ENCODE assay signal across 32 cellular contexts in the genomic region with DNA sequence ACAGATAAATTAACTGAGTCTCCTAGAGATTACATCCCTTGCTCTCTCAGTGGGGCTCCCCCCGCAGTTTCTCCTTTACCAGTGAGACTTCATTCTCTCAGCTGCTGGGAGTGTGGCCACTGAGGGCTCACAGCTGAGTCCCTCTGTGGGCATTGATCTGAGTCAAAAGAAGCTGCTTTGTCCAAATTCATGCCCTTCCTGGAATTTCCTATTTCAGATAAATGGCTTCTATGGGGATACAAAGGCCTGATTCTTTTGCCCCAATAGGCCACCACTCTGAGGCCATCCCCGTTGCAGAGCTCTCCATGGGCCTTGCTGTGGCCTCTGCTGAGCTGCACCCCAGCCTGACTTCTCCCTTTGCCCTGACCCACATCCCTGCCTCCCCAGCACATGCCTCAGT. TPM values are rescaled to one million over a fixed set of nuclear protein-coding genes. Genes with fewer than 3 reads are reported as not detected.
DNase-seq lines count a peak whose midpoint lies in the region; TF ChIP-seq lines count a peak whose summit lies in the region.
"Had no signal": no experiment of that assay in that cellular context is flagged by ENCODE, and none has a peak within 500 bp of the region (broad histone marks: within the 10 kb centered on the region; RNA-seq: fewer than 3 reads in every experiment).

No MANE protein-coding gene starts in this region.

- H3K9me3 Mint-ChIP-seq in activated CD4-positive, alpha-beta T cell treated with anti-CD3 and anti-CD28 coated beads, Interleukin-2, amount 10 ng/mL, durations not matched to agents 24 days and 14 days: no peaks in the 10 kb centered on the region
- peaks cover 3% of the 10 kb centered on the region for H3K9me3 Mint-ChIP-seq in nephron progenitor cell
- H3K9me3 Mint-ChIP-seq: CD4-positive, alpha-beta memory T cell; HFFc6 had no signal

- H3K4me1 Mint-ChIP-seq in activated CD4-positive, alpha-beta T cell treated with anti-CD3 and anti-CD28 coated beads, Interleukin-2, amount 10 ng/mL, durations not matched to agents 24 days and 14 days: no peaks in the 10 kb centered on the region
- peaks cover 49% of the 10 kb centered on the region for H3K4me1 Mint-ChIP-seq in nephron progenitor cell

- no peak overlapping the region for H3K27ac ChIP-seq in RWPE1
- H3K27ac ChIP-seq: 22Rv1; BLaER1 treated with 17β-estradiol and CSF1 and Interleukin-3, amounts not matched to agents 10 nM and 100 nM; KMS-11; SJSA1 had no signal

- H3K27ac Mint-ChIP-seq in activated CD4-positive, alpha-beta T cell treated with anti-CD3 and anti-CD28 coated beads, Interleukin-2, amount 10 ng/mL, durations not matched to agents 24 days and 14 days: no peak overlapping the region
- H3K27ac Mint-ChIP-seq in nephron progenitor cell: peak overlapping the region; percentile 69
- H3K27ac Mint-ChIP-seq: CD4-positive, alpha-beta memory T cell; HFFc6 had no signal

- intact Hi-C loops in activated CD4-positive, alpha-beta T cell treated with anti-CD3 and anti-CD28 coated beads, Interleukin-2, amount 10 ng/mL, durations not matched to agents 24 days and 14 days (cut with micrococcal nuclease): no loop called here

- TF ChIP-seq CTCF in nephron progenitor cell (IDR thresholded peaks at IDR 0.05) (no peak), RWPE1 (conservative IDR thresholded peaks at IDR 0.05; ENCODE audit: low read depth) (no peak)

- H3K4me3 Mint-ChIP-seq in activated CD4-positive, alpha-beta T cell treated with anti-CD3 and anti-CD28 coated beads, Interleukin-2, amount 10 ng/mL, durations not matched to agents 24 days and 14 days: no peak overlapping the region
- no peak overlapping the region for H3K4me3 Mint-ChIP-seq in nephron progenitor cell
- H3K4me3 Mint-ChIP-seq: CD4-positive, alpha-beta memory T cell; HFFc6 had no signal

- DNase-seq in activated CD4-positive, alpha-beta T cell treated with anti-CD3 and anti-CD28 coated beads, Interleukin-2, amount 10 ng/mL, durations not matched to agents 24 days and 14 days: peak; percentile 49
- no peak for DNase-seq in activated CD4-positive, alpha-beta T cell treated with anti-CD3 and anti-CD28 coated beads, Interleukin-2, amount 50 U/mL, for 48 hours
- peak; percentile 70 for DNase-seq in foreskin melanocyte
- DNase-seq in nephron progenitor cell: no peak
- no peak for DNase-seq in HPDE6-E6E7 (ENCODE audit: extremely low spot score)
- DNase-seq in RWPE1 (ENCODE audit: low spot score): no peak
- no peak for DNase-seq in activated T-cell treated with anti-CD3 and anti-CD28 coated beads, Interleukin-2, amount 50 U/mL, for 1 hour
- no peak for DNase-seq in EL
- DNase-seq: ACHN; CD4-positive, alpha-beta memory T cell; DMS153; GDM1; H7; HFFc6; IMR-90; MV-4-11; NCI-H1105 treated with DMSO at 0.1 percent for 48 hours; NCI-H1694; NCI-H2081; NCI-H2171; NCI-H345; NCI-H524 treated with DMSO at 0.1 percent for 48 hours; NCI-H82; OCI-M1 had no signal

- H3K36me3 Mint-ChIP-seq in activated CD4-positive, alpha-beta T cell treated with anti-CD3 and anti-CD28 coated beads, Interleukin-2, amount 10 ng/mL, durations not matched to agents 24 days and 14 days (ENCODE audit: low read depth): no peaks in the 10 kb centered on the region
- H3K36me3 Mint-ChIP-seq in nephron progenitor cell (ENCODE audit: low read depth): no peaks in the 10 kb centered on the region
- H3K36me3 Mint-ChIP-seq: CD4-positive, alpha-beta memory T cell had no signal

- POLR2A ChIA-PET in RWPE1 (lab: Yijun Ruan, JAX; ENCODE audit: low non-redundant PET): no interaction called here

- peaks cover 22% of the 10 kb centered on the region for H3K27me3 Mint-ChIP-seq in activated CD4-positive, alpha-beta T cell treated with anti-CD3 and anti-CD28 coated beads, Interleukin-2, amount 10 ng/mL, durations not matched to agents 24 days and 14 days
- peaks cover 6% of the 10 kb centered on the region for H3K27me3 Mint-ChIP-seq in nephron progenitor cell (ENCODE audit: low read depth, poor library complexity)

- CTCF ChIA-PET in RWPE1 (lab: Yijun Ruan, JAX): no interaction called here

RNA-seq across cellular contexts. Expression of gene CST5, which starts 10.0 kb away (rescaled TPM):
- total RNA-seq in activated CD4-positive, alpha-beta T cell treated with anti-CD3 and anti-CD28 coated beads, Interleukin-2, amount 10 ng/mL, durations not matched to agents 24 days and 14 days: not detected in 2 replicates
- total RNA-seq: CD4-positive, alpha-beta memory T cell; Daoy; H7; HFFc6; HT-29; IMR-90; M059J; Right ventricle myocardium inferior; SJSA1 had no signal

RNA-seq across cellular contexts. Expression of gene CST2, which starts 43.0 kb away (rescaled TPM):
- not detected in 2 replicates for total RNA-seq in activated CD4-positive, alpha-beta T cell treated with anti-CD3 and anti-CD28 coated beads, Interleukin-2, amount 10 ng/mL, durations not matched to agents 24 days and 14 days
- total RNA-seq: CD4-positive, alpha-beta memory T cell; Daoy; H7; HFFc6; HT-29; IMR-90; M059J; Right ventricle myocardium inferior; SJSA1 had no signal

Comparison
In these comparisons a context has a peak if more than half of its experiments do, and no peak if none do; other contexts are left out.
1. DNase-seq: peak in activated CD4-positive, alpha-beta T cell treated with anti-CD3 and anti-CD28 coated beads, Interleukin-2, amount 10 ng/mL, durations not matched to agents 24 days and 14 days (single experiment) and foreskin melanocyte (single experiment); none in activated CD4-positive, alpha-beta T cell treated with anti-CD3 and anti-CD28 coated beads, Interleukin-2, amount 50 U/mL, for 48 hours (0 of 2), nephron progenitor cell (single experiment), HPDE6-E6E7 (single experiment), RWPE1 (single experiment), activated T-cell treated with anti-CD3 and anti-CD28 coated beads, Interleukin-2, amount 50 U/mL, for 1 hour (single experiment) and EL (single experiment).